ENCODE assay signal across 28 cellular contexts in the genomic region with DNA sequence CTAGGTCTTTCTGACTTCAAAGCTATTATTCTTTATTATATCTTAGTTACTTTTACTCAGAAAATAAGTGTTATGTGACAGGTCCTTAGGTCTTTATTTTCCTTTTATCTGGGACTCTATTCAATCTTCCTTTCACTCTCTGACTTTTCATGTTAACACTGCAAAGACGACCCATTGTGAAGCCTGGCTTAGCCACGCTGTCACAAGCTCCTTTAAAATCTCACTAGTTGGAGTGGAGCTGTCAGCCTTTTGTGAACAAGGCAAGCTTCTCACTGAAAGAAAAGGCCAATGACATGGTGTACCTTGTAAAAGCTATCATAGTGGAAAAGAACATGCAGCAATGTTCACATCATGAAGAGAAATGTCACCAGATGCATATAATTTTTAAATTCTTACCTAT.
"Had no signal": no experiment of that assay in that cellular context is flagged by ENCODE, and none has a peak within 500 bp of the region (broad histone marks: within the 10 kb centered on the region; RNA-seq: fewer than 3 reads in every experiment).

No MANE protein-coding gene starts in this region.

- H3K9me3 ChIP-seq: ascending aorta, Peyer's patch, SK-N-SH had no signal

- H3K27me3 Mint-ChIP-seq: activated CD4-positive, alpha-beta T cell treated with anti-CD3 and anti-CD28 coated beads, Interleukin-2, amount 10 ng/mL, durations not matched to agents 24 days and 14 days; activated CD8-positive, alpha-beta T cell treated with anti-CD3 and anti-CD28 coated beads for 36 hours; activated naive CD4-positive, alpha-beta T cell treated with anti-CD3 and anti-CD28 coated beads, Interleukin-2, amount 50 U/mL, for 24 hours; activated naive CD8-positive, alpha-beta T cell treated with anti-CD3 and anti-CD28 coated beads, Interleukin-2, amount 10 ng/mL, durations not matched to agents 7 days and 5 days had no signal

- H3K4me1 Mint-ChIP-seq: activated CD4-positive, alpha-beta T cell treated with anti-CD3 and anti-CD28 coated beads, Interleukin-2, amount 10 ng/mL, durations not matched to agents 24 days and 14 days; activated naive CD4-positive, alpha-beta T cell treated with anti-CD3 and anti-CD28 coated beads, Interleukin-2, amount 50 U/mL, for 24 hours; activated naive CD8-positive, alpha-beta T cell treated with anti-CD3 and anti-CD28 coated beads, Interleukin-2, amount 10 ng/mL, durations not matched to agents 7 days and 5 days had no signal

- H3K36me3 ChIP-seq: ascending aorta, Peyer's patch, SJSA1 had no signal

- H3K4me2 ChIP-seq: SK-N-SH had no signal

- H3K9me3 Mint-ChIP-seq: activated naive CD4-positive, alpha-beta T cell treated with anti-CD3 and anti-CD28 coated beads, Interleukin-2, amount 50 U/mL, for 24 hours; T-helper 1 cell treated with Interleukin-12 subunit alpha and Interleukin-12 subunit beta and Interleukin-4 antibody, amounts not matched to agents 30 μg/mL and 1 μg/mL, for 36 hours had no signal

- H3K27ac Mint-ChIP-seq: activated CD4-positive, alpha-beta T cell treated with anti-CD3 and anti-CD28 coated beads, Interleukin-2, amount 10 ng/mL, durations not matched to agents 24 days and 14 days; activated CD8-positive, alpha-beta T cell treated with anti-CD3 and anti-CD28 coated beads for 36 hours; activated naive CD4-positive, alpha-beta T cell treated with anti-CD3 and anti-CD28 coated beads, Interleukin-2, amount 50 U/mL, for 24 hours; activated naive CD8-positive, alpha-beta T cell treated with anti-CD3 and anti-CD28 coated beads, Interleukin-2, amount 10 ng/mL, durations not matched to agents 7 days and 5 days; activated T-helper 2 cell treated with anti-CD3 and anti-CD28 coated beads, Interferon-gamma antibody, Interleukin-2, Interleukin-4, amounts not matched to agents 10 μg/mL and 5 μg/mL and 100 μg/mL, durations not matched to agents 14 hours and 24 hours and 36 hours; T-helper 1 cell treated with Interleukin-12 subunit alpha and Interleukin-12 subunit beta and Interleukin-4 antibody, amounts not matched to agents 30 μg/mL and 1 μg/mL, for 36 hours; T-helper 2 cell treated with Interferon-gamma antibody and Interleukin-4, amounts not matched to agents 5 μg/mL and 100 μg/mL, for 36 hours had no signal

- H3K4me3 Mint-ChIP-seq: activated CD4-positive, alpha-beta T cell treated with anti-CD3 and anti-CD28 coated beads, Interleukin-2, amount 10 ng/mL, durations not matched to agents 24 days and 14 days; activated CD8-positive, alpha-beta T cell treated with anti-CD3 and anti-CD28 coated beads for 36 hours; activated naive CD4-positive, alpha-beta T cell treated with anti-CD3 and anti-CD28 coated beads, Interleukin-2, amount 50 U/mL, for 24 hours; activated naive CD8-positive, alpha-beta T cell treated with anti-CD3 and anti-CD28 coated beads, Interleukin-2, amount 10 ng/mL, durations not matched to agents 7 days and 5 days; T-helper 1 cell treated with Interleukin-12 subunit alpha and Interleukin-12 subunit beta and Interleukin-4 antibody, amounts not matched to agents 30 μg/mL and 1 μg/mL, for 36 hours; T-helper 2 cell treated with Interferon-gamma antibody and Interleukin-4, amounts not matched to agents 5 μg/mL and 100 μg/mL, for 36 hours had no signal

- H3K36me3 Mint-ChIP-seq: activated naive CD4-positive, alpha-beta T cell treated with anti-CD3 and anti-CD28 coated beads, Interleukin-2, amount 50 U/mL, for 24 hours; activated naive CD8-positive, alpha-beta T cell treated with anti-CD3 and anti-CD28 coated beads, Interleukin-2, amount 10 ng/mL, durations not matched to agents 7 days and 5 days had no signal

- H3K9ac ChIP-seq: SK-N-SH had no signal

- H3K4me3 ChIP-seq: ascending aorta, Peyer's patch, SJSA1 had no signal

- DNase-seq: activated CD4-positive, alpha-beta T cell treated with anti-CD3 and anti-CD28 coated beads, Interleukin-2, amount 10 ng/mL, durations not matched to agents 24 days and 14 days; activated CD4-positive, alpha-beta T cell treated with anti-CD3 and anti-CD28 coated beads, Interleukin-2, amount 50 U/mL, for 4 hours; activated CD8-positive, alpha-beta T cell treated with anti-CD3 and anti-CD28 coated beads for 36 hours; activated gamma-delta T cell; activated naive CD4-positive, alpha-beta T cell treated with Interleukin-2 at 50 U/mL for 16 hours; activated naive CD8-positive, alpha-beta T cell treated with anti-CD3 and anti-CD28 coated beads, Interleukin-2, amount 10 ng/mL, durations not matched to agents 7 days and 5 days; activated T-cell treated with anti-CD3 and anti-CD28 coated beads, Interleukin-2, amount 50 U/mL, for 1 hour; amygdala; caudate nucleus; Karpas-422; KBM-7; NCI-H1105; NCI-H1417 treated with DMSO at 0.1 percent for 48 hours; NCI-H1930; NCI-H2081 treated with DMSO at 0.1 percent for 48 hours; NCI-H345; NCI-H524 treated with DMSO at 0.1 percent for 48 hours; PC-3; Peyer's patch; RPMI8226; SHP77 treated with DMSO at 0.1 percent for 48 hours; SK-N-SH had no signal

- H3K27me3 ChIP-seq: ascending aorta, Peyer's patch, SJSA1 had no signal

- H3K4me1 ChIP-seq: ascending aorta, Peyer's patch, SJSA1 had no signal

- H3K27ac ChIP-seq: ascending aorta, Peyer's patch, SJSA1 had no signal
